34 cellular contexts compared by ENCODE assay signal in the genomic region with DNA sequence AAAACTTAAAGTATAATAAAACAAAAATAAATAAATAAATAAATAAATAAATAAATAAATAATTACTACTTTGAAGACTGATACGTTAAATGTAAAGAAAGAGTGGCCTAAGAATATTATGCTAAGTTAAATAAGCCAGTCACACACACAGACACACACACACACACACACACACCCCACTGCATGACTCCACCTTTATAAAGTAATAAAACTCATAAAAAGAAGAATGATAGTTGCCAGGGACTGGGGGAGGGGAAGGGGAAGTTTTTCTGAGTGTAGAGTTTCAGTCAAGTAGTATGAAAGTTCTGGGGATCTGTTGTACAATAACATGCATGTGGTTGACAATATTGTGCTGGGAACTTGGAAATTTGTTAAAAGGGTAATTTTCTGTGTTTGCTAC.
"Had no signal": no experiment of that assay in that cellular context is flagged by ENCODE, and none has a peak within 500 bp of the region (broad histone marks: within the 10 kb centered on the region; RNA-seq: fewer than 3 reads in every experiment).

No MANE protein-coding gene starts in this region.

- H3K27me3 ChIP-seq: MG63 had no signal

- H3K27ac ChIP-seq: KMS-11 had no signal

- H3K4me3 ChIP-seq: MG63 had no signal

- H3K9ac ChIP-seq: KMS-11 had no signal

- H3K9me3 ChIP-seq: MG63 had no signal

- H3K36me3 ChIP-seq: MG63 had no signal

- DNase-seq: Karpas-422, Kasumi-1, KG1, MG63, MM.1S, MV-4-11, NCI-H1048, NCI-H1092, NCI-H1092 treated with DMSO at 0.1 percent for 48 hours, NCI-H1105, NCI-H1105 treated with DMSO at 0.1 percent for 48 hours, NCI-H1417, NCI-H1417 treated with DMSO at 0.1 percent for 48 hours, NCI-H1436, NCI-H1436 treated with DMSO at 0.1 percent for 48 hours, NCI-H146, NCI-H1694, NCI-H1694 treated with DMSO at 0.1 percent for 48 hours, NCI-H187, NCI-H187 treated with DMSO at 0.1 percent for 48 hours, NCI-H1930, NCI-H2029, NCI-H2029 treated with DMSO at 0.1 percent for 48 hours, NCI-H2081, NCI-H2081 treated with DMSO at 0.1 percent for 48 hours, NCI-H2107, NCI-H2171, NCI-H2171 treated with DMSO at 0.1 percent for 48 hours, NCI-H2227 treated with DMSO at 0.1 percent for 48 hours, NCI-H226, NCI-H345, NCI-H446, NCI-H446 treated with DMSO at 0.1 percent for 48 hours had no signal
